In the genomic region with DNA sequence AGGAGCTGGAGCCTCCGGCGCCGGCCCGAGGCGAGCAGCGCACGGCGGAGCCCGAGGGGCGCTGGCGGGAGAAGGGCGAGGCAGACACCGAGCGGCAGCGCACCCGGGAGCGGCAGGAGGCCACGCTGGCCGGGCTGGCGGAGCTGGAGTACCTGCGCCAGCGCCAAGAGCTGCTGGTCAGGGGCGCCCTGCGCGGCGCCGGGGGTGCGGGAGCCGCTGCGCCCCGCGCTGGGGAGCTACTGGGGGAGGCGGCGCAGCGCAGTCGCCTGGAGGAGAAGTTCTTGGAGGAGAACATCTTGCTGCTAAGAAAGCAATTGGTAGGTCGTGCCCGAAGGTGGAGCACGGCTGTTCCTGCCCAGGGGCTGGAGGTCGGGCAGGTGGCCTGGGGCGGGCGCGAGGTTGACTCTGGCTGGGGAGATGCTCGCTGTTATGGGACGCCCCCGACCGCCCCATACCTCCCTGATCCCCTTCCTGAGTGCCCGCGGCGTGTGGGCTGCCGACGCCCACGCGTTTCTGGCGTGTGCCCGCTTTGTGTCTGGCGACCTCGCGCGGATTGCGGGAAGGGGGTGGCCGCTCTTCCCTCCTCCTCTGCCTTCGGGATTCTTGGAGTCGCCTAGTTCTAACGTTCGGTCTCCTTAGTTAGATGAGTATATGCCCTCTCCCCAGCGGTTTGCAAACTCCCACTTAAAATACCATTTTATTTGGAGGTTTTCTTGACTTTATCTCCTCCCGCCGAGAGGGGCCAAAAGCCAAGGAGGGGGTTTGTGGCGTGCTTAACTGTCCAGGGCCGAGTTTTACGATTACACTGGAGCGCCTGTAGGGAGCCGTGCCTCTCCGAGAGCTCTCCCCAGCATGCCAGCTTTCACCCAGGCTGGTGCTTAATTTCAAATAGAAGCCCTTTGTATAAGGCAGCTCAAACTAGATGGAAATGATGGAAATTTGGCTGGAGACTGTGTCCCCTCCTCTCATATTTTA, we compare ENCODE assay signal across 8 cellular contexts. TPM values are rescaled to one million over a fixed set of nuclear protein-coding genes. Genes with fewer than 3 reads are reported as not detected.
DNase-seq lines count a peak whose midpoint lies in the region; ATAC-seq lines count a peak whose summit lies in the region.

No MANE protein-coding gene starts in this region.

- no peaks in the 10 kb centered on the region for H3K9me3 ChIP-seq in SK-N-MC (ENCODE audit: low read depth, low read length)

- no peak overlapping the region for H3K27ac ChIP-seq in SK-N-MC

- DNase-seq in AG08396 (ENCODE audit: low spot score): peak; percentile 46
- DNase-seq in SK-N-MC (ENCODE audit: low read depth, low spot score): no peak
- peak; percentile 65 for DNase-seq in cerebellum (ENCODE audit: low spot score)
- no peak for DNase-seq in left lobe of liver (ENCODE audit: low spot score)
- DNase-seq in stimulated activated CD4-positive, alpha-beta T cell treated with anti-CD3 and anti-CD28 coated beads, Interleukin-4, amount 100 ng/mL, for 4 hours: peak; percentile 21 to 27
- no peak for DNase-seq in mucosa of gallbladder (ENCODE audit: low spot score)

- H3K36me3 ChIP-seq in SK-N-MC (ENCODE audit: insufficient read depth, low read length): no peaks in the 10 kb centered on the region

- peak overlapping the region; percentile 82 for H3K4me3 ChIP-seq in SK-N-MC

- no peak overlapping the region for H3K9ac ChIP-seq in SK-N-MC (ENCODE audit: insufficient read length)

- peak; percentile 12 for ATAC-seq in GM18508 (IDR thresholded peaks at IDR 0.05; ENCODE audit: insufficient read depth, unreplicated experiment)
- peak; percentile 24 for ATAC-seq in HG02943 (IDR thresholded peaks at IDR 0.05; ENCODE audit: low read depth, unreplicated experiment)
- peak; percentile 54 for ATAC-seq in left lobe of liver

RNA-seq across cellular contexts. Expression of a gene that starts 0.8 kb away (rescaled TPM):
- total RNA-seq in cerebellum (47.7 TPM), left lobe of liver (1.0 TPM), mucosa of gallbladder (19.8 TPM)

Comparison
In these comparisons a context has a peak if more than half of its experiments do, and no peak if none do; other contexts are left out.
1. DNase-seq: peak in AG08396 (single experiment), cerebellum (single experiment) and stimulated activated CD4-positive, alpha-beta T cell treated with anti-CD3 and anti-CD28 coated beads, Interleukin-4, amount 100 ng/mL, for 4 hours (2 of 2); none in SK-N-MC (single experiment), left lobe of liver (single experiment) and mucosa of gallbladder (single experiment).
2. RNA of a gene that starts 0.8 kb away (total RNA-seq): 47.7 TPM in cerebellum (single experiment) and 19.8 TPM in mucosa of gallbladder (single experiment); 1.0 TPM in left lobe of liver (single experiment); every median in the first group is over 10 times any median in the second.
3. Peak in every context shown above with its lines, with median percentiles within 50 percentile points of each other: ATAC-seq.